8 cellular contexts compared by ENCODE assay signal in the genomic region with DNA sequence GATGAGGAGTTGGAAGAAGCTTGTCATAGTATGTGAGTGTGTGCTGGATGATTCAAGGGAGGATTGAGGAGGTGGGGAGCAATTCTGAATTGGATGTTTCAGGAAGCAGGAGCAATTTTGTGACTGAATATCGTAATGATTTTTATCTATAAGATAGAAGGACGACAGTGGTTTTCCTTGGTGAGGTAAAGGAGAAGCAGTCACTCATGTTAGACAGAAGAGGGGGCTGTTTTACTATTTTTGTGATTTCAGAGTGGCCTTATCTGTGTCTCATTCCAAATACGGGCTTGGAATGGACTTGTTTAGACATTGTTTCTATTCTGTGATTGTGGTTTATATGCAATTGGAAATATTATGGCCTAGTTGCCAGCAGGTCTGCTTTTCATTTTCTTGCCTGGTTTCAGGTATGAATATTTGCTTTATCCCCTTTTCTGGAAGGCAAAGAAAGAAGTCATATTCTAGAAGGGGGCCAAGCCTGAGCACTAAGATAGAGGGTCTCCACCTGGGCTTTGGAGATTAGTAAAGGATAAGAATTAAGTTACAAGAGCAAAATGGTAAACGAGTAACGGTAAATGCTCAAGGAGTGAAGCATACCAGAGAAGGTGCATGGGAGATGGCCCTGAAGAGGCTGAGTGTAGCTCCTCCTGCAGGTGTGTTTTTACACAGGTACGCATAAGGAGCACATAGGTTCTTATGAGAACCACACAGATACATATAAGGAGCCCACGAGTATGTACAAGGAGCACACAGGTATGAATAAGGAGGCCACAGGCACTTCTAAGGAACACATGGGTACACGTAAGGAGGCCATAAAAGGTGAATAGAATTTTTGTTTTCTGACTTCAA.
A peak's percentile ranks its signal among the peaks of the same experiment; 100 is the strongest.
DNase-seq lines count a peak whose midpoint lies in the region; ATAC-seq and TF ChIP-seq lines count a peak whose summit lies in the region.

No MANE protein-coding gene starts in this region.

- TF ChIP-seq CTCF in Caco-2 (IDR thresholded peaks at IDR 0.05; ENCODE audit: insufficient read depth in 1 of 2, low read depth in 1 of 2, low read length in 1 of 2, severe bottlenecking in 1 of 2, unreplicated experiment in 1 of 2) (peak; percentile 47 to 50), progenitor cell of endocrine pancreas (IDR thresholded peaks at IDR 0.05; ENCODE audit: unreplicated experiment) (peak; percentile 66)

- 0 out of 2 replicates have a peak, but pooled peaks cover 4% of the 10 kb centered on the region for H3K4me1 ChIP-seq in Caco-2

- BruUV-seq in Caco-2 (replicated peaks; lab: Mats Ljungman, UMichigan) = no TSS peak

- POLR2A ChIA-PET in Caco-2 (lab: Charles Lee) = no interaction called here

- ATAC-seq in HG03159 (IDR thresholded peaks at IDR 0.05; ENCODE audit: unreplicated experiment) (peak; percentile 70), GM21528 (IDR thresholded peaks at IDR 0.05; ENCODE audit: low FRiP score, unreplicated experiment) (no peak)

- no peak overlapping the region for H3K27ac Mint-ChIP-seq in Caco-2 (ENCODE audit: unreplicated experiment)
- no peak overlapping the region for H3K27ac Mint-ChIP-seq in progenitor cell of endocrine pancreas
- no peak overlapping the region for H3K27ac Mint-ChIP-seq in activated naive CD8-positive, alpha-beta T cell treated with anti-CD3 and anti-CD28 coated beads for 36 hours

- H3K9me3 Mint-ChIP-seq in Caco-2 (ENCODE audit: unreplicated experiment) = no peaks in the 10 kb centered on the region
- peaks cover 9% of the 10 kb centered on the region for H3K9me3 Mint-ChIP-seq in progenitor cell of endocrine pancreas (ENCODE audit: low read depth)
- H3K9me3 Mint-ChIP-seq in activated naive CD8-positive, alpha-beta T cell treated with anti-CD3 and anti-CD28 coated beads for 36 hours = peaks cover 14% of the 10 kb centered on the region

- peaks cover 6% of the 10 kb centered on the region for H3K27me3 Mint-ChIP-seq in Caco-2 (ENCODE audit: insufficient read depth, unreplicated experiment)
- peaks cover 4% of the 10 kb centered on the region for H3K27me3 Mint-ChIP-seq in progenitor cell of endocrine pancreas
- no peaks in the 10 kb centered on the region for H3K27me3 Mint-ChIP-seq in activated naive CD8-positive, alpha-beta T cell treated with anti-CD3 and anti-CD28 coated beads for 36 hours

- intact Hi-C loops in Caco-2 (cut with micrococcal nuclease; ENCODE audit: unreplicated experiment) = loop anchor here (1.0 to 5.0 kb wide), 2 partner anchors 155 to 243 kb away; no protein-coding TSS in a partner anchor

- CTCF ChIA-PET in Caco-2 (lab: Charles Lee) = no interaction called here

- H3K4me3 Mint-ChIP-seq in Caco-2 (ENCODE audit: unreplicated experiment) = no peak overlapping the region
- no peak overlapping the region for H3K4me3 Mint-ChIP-seq in progenitor cell of endocrine pancreas (ENCODE audit: low read depth)
- no peak overlapping the region for H3K4me3 Mint-ChIP-seq in activated naive CD8-positive, alpha-beta T cell treated with anti-CD3 and anti-CD28 coated beads for 36 hours

- no peaks in the 10 kb centered on the region for H3K36me3 ChIP-seq in Caco-2 (ENCODE audit: control insufficient read depth, insufficient read depth, low read length)

- H3K36me3 Mint-ChIP-seq in Caco-2 (ENCODE audit: insufficient read depth, unreplicated experiment) (no peaks in the 10 kb centered on the region), progenitor cell of endocrine pancreas (ENCODE audit: insufficient read depth) (no peaks in the 10 kb centered on the region)
- no peaks in the 10 kb centered on the region for H3K36me3 Mint-ChIP-seq in activated naive CD8-positive, alpha-beta T cell treated with anti-CD3 and anti-CD28 coated beads for 36 hours

- no peaks in the 10 kb centered on the region for H3K27me3 ChIP-seq in Caco-2 (replicated peaks; ENCODE audit: control insufficient read depth, insufficient read depth, low read length)

- H3K4me3 ChIP-seq in Caco-2 (ENCODE audit: low read depth, low read length) = no peak overlapping the region

- peaks cover 7% of the 10 kb centered on the region for H3K4me1 Mint-ChIP-seq in Caco-2 (ENCODE audit: low read depth, unreplicated experiment)
- H3K4me1 Mint-ChIP-seq in progenitor cell of endocrine pancreas (ENCODE audit: low read depth) = peaks cover 8% of the 10 kb centered on the region
- H3K4me1 Mint-ChIP-seq in activated naive CD8-positive, alpha-beta T cell treated with anti-CD3 and anti-CD28 coated beads for 36 hours = no peaks in the 10 kb centered on the region

- H3K9me3 ChIP-seq in Caco-2 = no peaks in the 10 kb centered on the region

- DNase-seq in Caco-2 (peak in 1 of 2 experiments; percentile 20), NCI-H82 (lab: John Stamatoyannopoulos, UW) (peak; percentile 77), dedifferentiated amniotic fluid mesenchymal stem cell (ENCODE audit: extremely low spot score) (peak; percentile 64), progenitor cell of endocrine pancreas (ENCODE audit: low spot score, unreplicated experiment) (no peak)
- no peak for DNase-seq in activated naive CD8-positive, alpha-beta T cell treated with anti-CD3 and anti-CD28 coated beads for 36 hours
- DNase-seq in effector CD8-positive, alpha-beta T cell (lab: John Stamatoyannopoulos, UW) = no peak

Comparison
In these comparisons a context has a peak if more than half of its experiments do, and no peak if none do; other contexts are left out.
1. DNase-seq: peak in NCI-H82 (single experiment) and dedifferentiated amniotic fluid mesenchymal stem cell (single experiment); none in progenitor cell of endocrine pancreas (single experiment), activated naive CD8-positive, alpha-beta T cell treated with anti-CD3 and anti-CD28 coated beads for 36 hours (single experiment) and effector CD8-positive, alpha-beta T cell (single experiment).